1 cellular context compared by ENCODE assay signal in the genomic region with DNA sequence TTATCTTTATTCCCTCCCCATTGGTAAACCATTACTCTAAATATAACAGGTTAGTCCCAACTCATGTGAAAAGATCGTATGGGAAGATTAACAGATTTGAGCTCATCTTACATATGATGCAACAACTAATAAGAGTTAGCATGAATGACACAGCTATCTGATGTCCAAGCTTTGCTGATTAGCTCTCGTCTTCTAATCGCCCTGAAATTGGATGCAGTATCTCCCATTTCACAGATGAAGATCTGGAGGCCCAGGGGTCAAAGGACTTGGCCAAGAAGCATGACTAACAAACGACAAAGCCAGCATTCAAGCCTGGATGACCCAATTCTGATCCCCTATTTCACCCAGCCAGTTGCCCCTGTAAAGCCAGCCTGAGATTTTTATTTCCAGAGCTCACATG.
TF ChIP-seq lines count a peak whose summit lies in the region.

No MANE protein-coding gene starts in this region.

TF ChIP-seq in K562, 482 proteins besides CTCF, POLR2A, EP300 and RAD21 (continues in another document):
- TF ChIP-seq ZNF507 (tag; conservative IDR thresholded peaks at IDR 0.05) (no peak), ZNF212 (CRISPR knock-in tag; IDR thresholded peaks at IDR 0.05) (no peak), EGR1 (conservative IDR thresholded peaks at IDR 0.05) (no peak), XRCC5 (IDR thresholded peaks at IDR 0.05; ENCODE audit: low read depth, low read length) (no peak), TBL1XR1 (IDR thresholded peaks at IDR 0.05; ENCODE audit: low read length in 2 of 2) (no peak), BRCA1 (IDR thresholded peaks at IDR 0.05) (no peak), BRCA1 (CRISPR knock-in tag; IDR thresholded peaks at IDR 0.05) (no peak), CBFA2T2 (conservative IDR thresholded peaks at IDR 0.05) (no peak), SMARCA5 (IDR thresholded peaks at IDR 0.05) (no peak), CBX1 (IDR thresholded peaks at IDR 0.05; ENCODE audit: low read depth) (no peak), SUPT5H (IDR thresholded peaks at IDR 0.05) (no peak), ZC3H8 (IDR thresholded peaks at IDR 0.05) (no peak), MAFK (IDR thresholded peaks at IDR 0.05; ENCODE audit: low read length) (no peak), OTX1 (CRISPR knock-in tag; IDR thresholded peaks at IDR 0.05) (no peak), ATF7 (IDR thresholded peaks at IDR 0.05) (peak; percentile 72; the same call in 1 of the 2 replicates), MIER1 (IDR thresholded peaks at IDR 0.05; ENCODE audit: low read depth) (no peak), NFE2 (IDR thresholded peaks at IDR 0.05; ENCODE audit: low read depth) (peak; percentile 12; the same call in 1 of the 2 replicates), NCOA1 (IDR thresholded peaks at IDR 0.05; ENCODE audit: low read depth) (no peak), FOXP1 (CRISPR knock-in tag; IDR thresholded peaks at IDR 0.05) (no peak), ZNF347 (CRISPR knock-in tag; IDR thresholded peaks at IDR 0.05; ENCODE audit: low read depth) (no peak), ETS2 (tag; IDR thresholded peaks at IDR 0.05; ENCODE audit: borderline replicate concordance, poor library complexity, severe bottlenecking) (no peak), DDX20 (tag; IDR thresholded peaks at IDR 0.05; ENCODE audit: low read depth) (no peak), GTF2E2 (tag; IDR thresholded peaks at IDR 0.05) (no peak), CXXC5 (CRISPR knock-in tag; IDR thresholded peaks at IDR 0.05) (peak; percentile 43; the same call in 1 of the 2 replicates), ZNF324 (CRISPR knock-in tag; IDR thresholded peaks at IDR 0.05) (no peak), SREBF1 (IDR thresholded peaks at IDR 0.05; ENCODE audit: borderline replicate concordance, low read depth, low read length) (no peak), NR4A1 (CRISPR knock-in tag; IDR thresholded peaks at IDR 0.05) (no peak), NR4A1 (tag; IDR thresholded peaks at IDR 0.05) (no peak), KDM1A (IDR thresholded peaks at IDR 0.05) (no peak), FOXK1 (CRISPR knock-in tag; IDR thresholded peaks at IDR 0.05; ENCODE audit: borderline replicate concordance) (no peak), PHTF2 (CRISPR knock-in tag; IDR thresholded peaks at IDR 0.05) (no peak), CEBPB (tag; IDR thresholded peaks at IDR 0.05) (peak; percentile 46), ZNF133 (CRISPR knock-in tag; IDR thresholded peaks at IDR 0.05) (no peak), ARNT (IDR thresholded peaks at IDR 0.05) (no peak), ZSCAN32 (CRISPR knock-in tag; IDR thresholded peaks at IDR 0.05) (no peak)
- TF ChIP-seq, protein P1, sequence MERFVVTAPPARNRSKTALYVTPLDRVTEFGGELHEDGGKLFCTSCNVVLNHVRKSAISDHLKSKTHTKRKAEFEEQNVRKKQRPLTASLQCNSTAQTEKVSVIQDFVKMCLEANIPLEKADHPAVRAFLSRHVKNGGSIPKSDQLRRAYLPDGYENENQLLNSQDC (CRISPR knock-in tag; IDR thresholded peaks at IDR 0.05), result no peak
- TF ChIP-seq, protein P2, sequence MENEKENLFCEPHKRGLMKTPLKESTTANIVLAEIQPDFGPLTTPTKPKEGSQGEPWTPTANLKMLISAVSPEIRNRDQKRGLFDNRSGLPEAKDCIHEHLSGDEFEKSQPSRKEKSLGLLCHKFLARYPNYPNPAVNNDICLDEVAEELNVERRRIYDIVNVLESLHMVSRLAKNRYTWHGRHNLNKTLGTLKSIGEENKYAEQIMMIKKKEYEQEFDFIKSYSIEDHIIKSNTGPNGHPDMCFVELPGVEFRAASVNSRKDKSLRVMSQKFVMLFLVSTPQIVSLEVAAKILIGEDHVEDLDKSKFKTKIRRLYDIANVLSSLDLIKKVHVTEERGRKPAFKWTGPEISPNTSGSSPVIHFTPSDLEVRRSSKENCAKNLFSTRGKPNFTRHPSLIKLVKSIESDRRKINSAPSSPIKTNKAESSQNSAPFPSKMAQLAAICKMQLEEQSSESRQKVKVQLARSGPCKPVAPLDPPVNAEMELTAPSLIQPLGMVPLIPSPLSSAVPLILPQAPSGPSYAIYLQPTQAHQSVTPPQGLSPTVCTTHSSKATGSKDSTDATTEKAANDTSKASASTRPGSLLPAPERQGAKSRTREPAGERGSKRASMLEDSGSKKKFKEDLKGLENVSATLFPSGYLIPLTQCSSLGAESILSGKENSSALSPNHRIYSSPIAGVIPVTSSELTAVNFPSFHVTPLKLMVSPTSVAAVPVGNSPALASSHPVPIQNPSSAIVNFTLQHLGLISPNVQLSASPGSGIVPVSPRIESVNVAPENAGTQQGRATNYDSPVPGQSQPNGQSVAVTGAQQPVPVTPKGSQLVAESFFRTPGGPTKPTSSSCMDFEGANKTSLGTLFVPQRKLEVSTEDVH (IDR thresholded peaks at IDR 0.05; ENCODE audit: low read depth, partially characterized antibody), result no peak
- TF ChIP-seq, protein P3, sequence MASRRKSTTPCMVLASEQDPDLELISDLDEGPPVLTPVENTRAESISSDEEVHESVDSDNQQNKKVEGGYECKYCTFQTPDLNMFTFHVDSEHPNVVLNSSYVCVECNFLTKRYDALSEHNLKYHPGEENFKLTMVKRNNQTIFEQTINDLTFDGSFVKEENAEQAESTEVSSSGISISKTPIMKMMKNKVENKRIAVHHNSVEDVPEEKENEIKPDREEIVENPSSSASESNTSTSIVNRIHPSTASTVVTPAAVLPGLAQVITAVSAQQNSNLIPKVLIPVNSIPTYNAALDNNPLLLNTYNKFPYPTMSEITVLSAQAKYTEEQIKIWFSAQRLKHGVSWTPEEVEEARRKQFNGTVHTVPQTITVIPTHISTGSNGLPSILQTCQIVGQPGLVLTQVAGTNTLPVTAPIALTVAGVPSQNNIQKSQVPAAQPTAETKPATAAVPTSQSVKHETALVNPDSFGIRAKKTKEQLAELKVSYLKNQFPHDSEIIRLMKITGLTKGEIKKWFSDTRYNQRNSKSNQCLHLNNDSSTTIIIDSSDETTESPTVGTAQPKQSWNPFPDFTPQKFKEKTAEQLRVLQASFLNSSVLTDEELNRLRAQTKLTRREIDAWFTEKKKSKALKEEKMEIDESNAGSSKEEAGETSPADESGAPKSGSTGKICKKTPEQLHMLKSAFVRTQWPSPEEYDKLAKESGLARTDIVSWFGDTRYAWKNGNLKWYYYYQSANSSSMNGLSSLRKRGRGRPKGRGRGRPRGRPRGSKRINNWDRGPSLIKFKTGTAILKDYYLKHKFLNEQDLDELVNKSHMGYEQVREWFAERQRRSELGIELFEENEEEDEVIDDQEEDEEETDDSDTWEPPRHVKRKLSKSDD (conservative IDR thresholded peaks at IDR 0.05; ENCODE audit: low read length), result no peak
- TF ChIP-seq, protein P4, sequence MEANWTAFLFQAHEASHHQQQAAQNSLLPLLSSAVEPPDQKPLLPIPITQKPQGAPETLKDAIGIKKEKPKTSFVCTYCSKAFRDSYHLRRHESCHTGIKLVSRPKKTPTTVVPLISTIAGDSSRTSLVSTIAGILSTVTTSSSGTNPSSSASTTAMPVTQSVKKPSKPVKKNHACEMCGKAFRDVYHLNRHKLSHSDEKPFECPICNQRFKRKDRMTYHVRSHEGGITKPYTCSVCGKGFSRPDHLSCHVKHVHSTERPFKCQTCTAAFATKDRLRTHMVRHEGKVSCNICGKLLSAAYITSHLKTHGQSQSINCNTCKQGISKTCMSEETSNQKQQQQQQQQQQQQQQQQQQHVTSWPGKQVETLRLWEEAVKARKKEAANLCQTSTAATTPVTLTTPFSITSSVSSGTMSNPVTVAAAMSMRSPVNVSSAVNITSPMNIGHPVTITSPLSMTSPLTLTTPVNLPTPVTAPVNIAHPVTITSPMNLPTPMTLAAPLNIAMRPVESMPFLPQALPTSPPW (CRISPR knock-in tag; IDR thresholded peaks at IDR 0.05), result no peak
- TF ChIP-seq, protein P5, sequence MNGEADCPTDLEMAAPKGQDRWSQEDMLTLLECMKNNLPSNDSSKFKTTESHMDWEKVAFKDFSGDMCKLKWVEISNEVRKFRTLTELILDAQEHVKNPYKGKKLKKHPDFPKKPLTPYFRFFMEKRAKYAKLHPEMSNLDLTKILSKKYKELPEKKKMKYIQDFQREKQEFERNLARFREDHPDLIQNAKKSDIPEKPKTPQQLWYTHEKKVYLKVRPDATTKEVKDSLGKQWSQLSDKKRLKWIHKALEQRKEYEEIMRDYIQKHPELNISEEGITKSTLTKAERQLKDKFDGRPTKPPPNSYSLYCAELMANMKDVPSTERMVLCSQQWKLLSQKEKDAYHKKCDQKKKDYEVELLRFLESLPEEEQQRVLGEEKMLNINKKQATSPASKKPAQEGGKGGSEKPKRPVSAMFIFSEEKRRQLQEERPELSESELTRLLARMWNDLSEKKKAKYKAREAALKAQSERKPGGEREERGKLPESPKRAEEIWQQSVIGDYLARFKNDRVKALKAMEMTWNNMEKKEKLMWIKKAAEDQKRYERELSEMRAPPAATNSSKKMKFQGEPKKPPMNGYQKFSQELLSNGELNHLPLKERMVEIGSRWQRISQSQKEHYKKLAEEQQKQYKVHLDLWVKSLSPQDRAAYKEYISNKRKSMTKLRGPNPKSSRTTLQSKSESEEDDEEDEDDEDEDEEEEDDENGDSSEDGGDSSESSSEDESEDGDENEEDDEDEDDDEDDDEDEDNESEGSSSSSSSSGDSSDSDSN (IDR thresholded peaks at IDR 0.05; ENCODE audit: borderline replicate concordance in 1 of 2, low read depth in 2 of 2, low read length in 2 of 2), result no peak
- TF ChIP-seq, protein P6, sequence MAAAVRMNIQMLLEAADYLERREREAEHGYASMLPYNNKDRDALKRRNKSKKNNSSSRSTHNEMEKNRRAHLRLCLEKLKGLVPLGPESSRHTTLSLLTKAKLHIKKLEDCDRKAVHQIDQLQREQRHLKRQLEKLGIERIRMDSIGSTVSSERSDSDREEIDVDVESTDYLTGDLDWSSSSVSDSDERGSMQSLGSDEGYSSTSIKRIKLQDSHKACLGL (CRISPR knock-in tag; IDR thresholded peaks at IDR 0.05; ENCODE audit: borderline replicate concordance, poor library complexity, severe bottlenecking), result no peak
- TF ChIP-seq, protein P7, sequence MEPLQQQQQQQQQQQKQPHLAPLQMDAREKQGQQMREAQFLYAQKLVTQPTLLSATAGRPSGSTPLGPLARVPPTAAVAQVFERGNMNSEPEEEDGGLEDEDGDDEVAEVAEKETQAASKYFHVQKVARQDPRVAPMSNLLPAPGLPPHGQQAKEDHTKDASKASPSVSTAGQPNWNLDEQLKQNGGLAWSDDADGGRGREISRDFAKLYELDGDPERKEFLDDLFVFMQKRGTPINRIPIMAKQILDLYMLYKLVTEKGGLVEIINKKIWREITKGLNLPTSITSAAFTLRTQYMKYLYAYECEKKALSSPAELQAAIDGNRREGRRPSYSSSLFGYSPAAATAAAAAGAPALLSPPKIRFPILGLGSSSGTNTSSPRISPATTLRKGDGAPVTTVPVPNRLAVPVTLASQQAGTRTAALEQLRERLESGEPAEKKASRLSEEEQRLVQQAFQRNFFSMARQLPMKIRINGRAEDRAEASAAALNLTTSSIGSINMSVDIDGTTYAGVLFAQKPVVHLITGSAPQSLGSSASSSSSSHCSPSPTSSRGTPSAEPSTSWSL (CRISPR knock-in tag; IDR thresholded peaks at IDR 0.05; ENCODE audit: borderline replicate concordance), result no peak
- TF ChIP-seq, protein P8, sequence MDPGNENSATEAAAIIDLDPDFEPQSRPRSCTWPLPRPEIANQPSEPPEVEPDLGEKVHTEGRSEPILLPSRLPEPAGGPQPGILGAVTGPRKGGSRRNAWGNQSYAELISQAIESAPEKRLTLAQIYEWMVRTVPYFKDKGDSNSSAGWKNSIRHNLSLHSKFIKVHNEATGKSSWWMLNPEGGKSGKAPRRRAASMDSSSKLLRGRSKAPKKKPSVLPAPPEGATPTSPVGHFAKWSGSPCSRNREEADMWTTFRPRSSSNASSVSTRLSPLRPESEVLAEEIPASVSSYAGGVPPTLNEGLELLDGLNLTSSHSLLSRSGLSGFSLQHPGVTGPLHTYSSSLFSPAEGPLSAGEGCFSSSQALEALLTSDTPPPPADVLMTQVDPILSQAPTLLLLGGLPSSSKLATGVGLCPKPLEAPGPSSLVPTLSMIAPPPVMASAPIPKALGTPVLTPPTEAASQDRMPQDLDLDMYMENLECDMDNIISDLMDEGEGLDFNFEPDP (CRISPR knock-in tag; IDR thresholded peaks at IDR 0.05), result no peak
- TF ChIP-seq, protein P9, sequence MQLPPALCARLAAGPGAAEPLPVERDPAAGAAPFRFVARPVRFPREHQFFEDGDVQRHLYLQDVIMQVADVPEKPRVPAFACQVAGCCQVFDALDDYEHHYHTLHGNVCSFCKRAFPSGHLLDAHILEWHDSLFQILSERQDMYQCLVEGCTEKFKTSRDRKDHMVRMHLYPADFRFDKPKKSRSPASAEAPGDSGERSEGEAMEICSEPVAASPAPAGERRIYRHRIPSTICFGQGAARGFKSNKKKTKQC (CRISPR knock-in tag; IDR thresholded peaks at IDR 0.05), result no peak
- TF ChIP-seq, protein P10, sequence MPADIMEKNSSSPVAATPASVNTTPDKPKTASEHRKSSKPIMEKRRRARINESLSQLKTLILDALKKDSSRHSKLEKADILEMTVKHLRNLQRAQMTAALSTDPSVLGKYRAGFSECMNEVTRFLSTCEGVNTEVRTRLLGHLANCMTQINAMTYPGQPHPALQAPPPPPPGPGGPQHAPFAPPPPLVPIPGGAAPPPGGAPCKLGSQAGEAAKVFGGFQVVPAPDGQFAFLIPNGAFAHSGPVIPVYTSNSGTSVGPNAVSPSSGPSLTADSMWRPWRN (IDR thresholded peaks at IDR 0.05; ENCODE audit: low read depth), result 0 out of 2 replicates have a peak, but pooled peaks have one; percentile 22
- TF ChIP-seq, protein P11, sequence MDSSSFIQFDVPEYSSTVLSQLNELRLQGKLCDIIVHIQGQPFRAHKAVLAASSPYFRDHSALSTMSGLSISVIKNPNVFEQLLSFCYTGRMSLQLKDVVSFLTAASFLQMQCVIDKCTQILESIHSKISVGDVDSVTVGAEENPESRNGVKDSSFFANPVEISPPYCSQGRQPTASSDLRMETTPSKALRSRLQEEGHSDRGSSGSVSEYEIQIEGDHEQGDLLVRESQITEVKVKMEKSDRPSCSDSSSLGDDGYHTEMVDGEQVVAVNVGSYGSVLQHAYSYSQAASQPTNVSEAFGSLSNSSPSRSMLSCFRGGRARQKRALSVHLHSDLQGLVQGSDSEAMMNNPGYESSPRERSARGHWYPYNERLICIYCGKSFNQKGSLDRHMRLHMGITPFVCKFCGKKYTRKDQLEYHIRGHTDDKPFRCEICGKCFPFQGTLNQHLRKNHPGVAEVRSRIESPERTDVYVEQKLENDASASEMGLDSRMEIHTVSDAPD (CRISPR knock-in tag; IDR thresholded peaks at IDR 0.05), result no peak
- TF ChIP-seq, protein P12, sequence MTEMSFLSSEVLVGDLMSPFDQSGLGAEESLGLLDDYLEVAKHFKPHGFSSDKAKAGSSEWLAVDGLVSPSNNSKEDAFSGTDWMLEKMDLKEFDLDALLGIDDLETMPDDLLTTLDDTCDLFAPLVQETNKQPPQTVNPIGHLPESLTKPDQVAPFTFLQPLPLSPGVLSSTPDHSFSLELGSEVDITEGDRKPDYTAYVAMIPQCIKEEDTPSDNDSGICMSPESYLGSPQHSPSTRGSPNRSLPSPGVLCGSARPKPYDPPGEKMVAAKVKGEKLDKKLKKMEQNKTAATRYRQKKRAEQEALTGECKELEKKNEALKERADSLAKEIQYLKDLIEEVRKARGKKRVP (CRISPR knock-in tag; IDR thresholded peaks at IDR 0.05), result peak; percentile 77
